In genomic region chr3:177523991-177524438, GRCh38 we compare ENCODE assay signal across 11 cellular contexts.
A peak's percentile ranks its signal among the peaks of the same experiment; 100 is the strongest.
DNase-seq lines count a peak whose midpoint lies in the region; ATAC-seq and TF ChIP-seq lines count a peak whose summit lies in the region.
"Had no signal": no experiment of that assay in that cellular context is flagged by ENCODE, and none has a peak within 500 bp of the region (broad histone marks: within the 10 kb centered on the region; RNA-seq: fewer than 3 reads in every experiment).

No MANE protein-coding gene starts in this region.

- H3K4me3 ChIP-seq in epithelial cell of esophagus (ENCODE audit: low read length) (no peak overlapping the region), colonic mucosa (no peak overlapping the region)
- H3K4me3 ChIP-seq: BLaER1 treated with 17β-estradiol and CSF1 and Interleukin-3, amounts not matched to agents 10 nM and 100 nM; thoracic aorta had no signal

- H3K27me3 ChIP-seq in colonic mucosa = no peaks in the 10 kb centered on the region
- H3K27me3 ChIP-seq: BLaER1 treated with 17β-estradiol and CSF1 and Interleukin-3, amounts not matched to agents 10 nM and 100 nM had no signal

- peak; percentile 26 for DNase-seq in EH (ENCODE audit: low read depth)
- DNase-seq in NCI-H2196 (lab: John Stamatoyannopoulos, UW; ENCODE audit: unreplicated experiment) = peak; percentile 33
- DNase-seq in epithelial cell of esophagus (ENCODE audit: low read depth) = peak; percentile 75
- DNase-seq in myocyte (ENCODE audit: low read depth) = peak; percentile 57
- no peak for DNase-seq in immature natural killer cell
- DNase-seq in stimulated activated CD4-positive, alpha-beta T cell treated with anti-CD3 and anti-CD28 coated beads, Interleukin-15, amount 100 ng/mL, for 24 hours = no peak
- DNase-seq in colonic mucosa = no peak
- DNase-seq: activated CD4-positive, alpha-beta T cell treated with anti-CD3 and anti-CD28 coated beads for 4 hours had no signal

- H3K4me3 Mint-ChIP-seq in immature natural killer cell = no peak overlapping the region

- H3K27ac Mint-ChIP-seq in immature natural killer cell = no peak overlapping the region

- H3K36me3 Mint-ChIP-seq in immature natural killer cell = peaks cover 0 to 4% (median 0%) of the 10 kb centered on the region in 3 donors

- intact Hi-C loops in colonic mucosa (cut with DNase I) = no loop called here

- no peaks in the 10 kb centered on the region for H3K9me3 Mint-ChIP-seq in immature natural killer cell

- H3K9me3 ChIP-seq in colonic mucosa = no peaks in the 10 kb centered on the region
- H3K9me3 ChIP-seq: thoracic aorta had no signal

- ATAC-seq in activated CD4-positive, CD25-positive, alpha-beta regulatory T cell treated with anti-CD3 and anti-CD28 coated beads, Interleukin-2, amount 50 U/mL, for 24 hours = no peak

- no peak for TF ChIP-seq CTCF in epithelial cell of esophagus (IDR thresholded peaks at IDR 0.05; ENCODE audit: insufficient read depth, low read depth, low read length, missing control alignments)
- TF ChIP-seq CTCF in colonic mucosa (IDR thresholded peaks at IDR 0.05) = no peak

- H3K9ac ChIP-seq in colonic mucosa (ENCODE audit: low read depth in 2 of 2, low read length in 2 of 2) = no peak overlapping the region
- H3K9ac ChIP-seq: BLaER1 treated with 17β-estradiol and CSF1 and Interleukin-3, amounts not matched to agents 10 nM and 100 nM had no signal

- H3K4me1 ChIP-seq in colonic mucosa = peaks cover 15% of the 10 kb centered on the region

- peaks cover 21 to 33% of the 10 kb centered on the region in 2 donors for H3K4me1 Mint-ChIP-seq in immature natural killer cell

- no peaks in the 10 kb centered on the region for H3K27me3 Mint-ChIP-seq in immature natural killer cell (ENCODE audit: low read depth in 3 of 3)

- no peak overlapping the region for H3K27ac ChIP-seq in colonic mucosa
- H3K27ac ChIP-seq: BLaER1 treated with 17β-estradiol and CSF1 and Interleukin-3, amounts not matched to agents 10 nM and 100 nM; thoracic aorta had no signal

- H3K36me3 ChIP-seq in colonic mucosa = no peaks in the 10 kb centered on the region
- H3K36me3 ChIP-seq: BLaER1 treated with 17β-estradiol and CSF1 and Interleukin-3, amounts not matched to agents 10 nM and 100 nM; thoracic aorta had no signal

Comparison
In these comparisons a context has a peak if more than half of its experiments do, and no peak if none do; other contexts are left out.
1. DNase-seq: peak in EH (single experiment), NCI-H2196 (single experiment), epithelial cell of esophagus (single experiment) and myocyte (single experiment); none in immature natural killer cell (0 of 3), stimulated activated CD4-positive, alpha-beta T cell treated with anti-CD3 and anti-CD28 coated beads, Interleukin-15, amount 100 ng/mL, for 24 hours (single experiment) and colonic mucosa (single experiment).